9 cellular contexts compared by ENCODE assay signal in genomic region chr6:87590989-87591388, GRCh38. TPM values are rescaled to one million over a fixed set of nuclear protein-coding genes. Genes with fewer than 3 reads are reported as not detected.
DNase-seq lines count a peak whose midpoint lies in the region; ATAC-seq and TF ChIP-seq lines count a peak whose summit lies in the region.
"Had no signal": no experiment of that assay in that cellular context is flagged by ENCODE, and none has a peak within 500 bp of the region (broad histone marks: within the 10 kb centered on the region; RNA-seq: fewer than 3 reads in every experiment).

No MANE protein-coding gene starts in this region.

- no peaks in the 10 kb centered on the region for H3K9me3 Mint-ChIP-seq in activated naive CD4-positive, alpha-beta T cell treated with anti-CD3 and anti-CD28 coated beads, Interleukin-2, amount 50 U/mL, for 24 hours
- no peaks in the 10 kb centered on the region for H3K9me3 Mint-ChIP-seq in type B pancreatic cell

- H3K27ac ChIP-seq in ascending aorta (no peak overlapping the region), right lobe of liver (no peak overlapping the region)

- no peak for TF ChIP-seq POLR2A in right lobe of liver (IDR thresholded peaks at IDR 0.05)

- H3K4me3 ChIP-seq in ascending aorta (peak overlapping the region; percentile 83 to 94), right lobe of liver (peak overlapping the region; percentile 70 to 98 (median 88))

- in situ Hi-C loops in ACHN (cut with HindIII; ENCODE audit: low pct_ligation_motif_present, low pct_unique_long_range_greater_than_20kb, low sequenced_read_pairs) = no loop called here

- intact Hi-C loops in ascending aorta (cut with DNase I) (loop anchor here (2.0 to 10.0 kb wide), 2 partner anchors 118 to 436 kb away; partner anchors contain the start of genes SLC35A1 and ZNF292), right lobe of liver (cut with DNase I) (no loop called here)

- peak overlapping the region; percentile 98 for H3K4me3 Mint-ChIP-seq in activated naive CD4-positive, alpha-beta T cell treated with anti-CD3 and anti-CD28 coated beads, Interleukin-2, amount 50 U/mL, for 24 hours
- peak overlapping the region; percentile 96 for H3K4me3 Mint-ChIP-seq in type B pancreatic cell

- H3K36me3 ChIP-seq in ascending aorta (peaks cover 0 to 20% of the 10 kb centered on the region in 2 donors), right lobe of liver (peaks cover 0 to 8% (median 0%) of the 10 kb centered on the region in 4 donors)

- 61% methylated on average over 4 of the region's 4 CpGs for WGBS in right lobe of liver (ENCODE audit: insufficient coverage, low coverage, low lambda C conversion rate, missing lambda C conversion rate)

- no peaks in the 10 kb centered on the region for H3K9me3 ChIP-seq in ascending aorta
- no peaks in the 10 kb centered on the region for H3K9me3 ChIP-seq in right lobe of liver

- peaks cover 66% of the 10 kb centered on the region for H3K4me1 Mint-ChIP-seq in activated naive CD4-positive, alpha-beta T cell treated with anti-CD3 and anti-CD28 coated beads, Interleukin-2, amount 50 U/mL, for 24 hours
- peaks cover 22% of the 10 kb centered on the region for H3K4me1 Mint-ChIP-seq in type B pancreatic cell (ENCODE audit: unreplicated experiment)

- H3K27ac Mint-ChIP-seq in activated naive CD4-positive, alpha-beta T cell treated with anti-CD3 and anti-CD28 coated beads, Interleukin-2, amount 50 U/mL, for 24 hours = no peak overlapping the region
- H3K27ac Mint-ChIP-seq in type B pancreatic cell = peak overlapping the region; percentile 87

- H3K27me3 ChIP-seq in ascending aorta = no peaks in the 10 kb centered on the region
- no peaks in the 10 kb centered on the region for H3K27me3 ChIP-seq in right lobe of liver

- H3K4me1 ChIP-seq in ascending aorta (peaks cover 3 to 21% of the 10 kb centered on the region in 2 donors), right lobe of liver (peaks cover 0 to 26% (median 5%) of the 10 kb centered on the region in 4 donors)

- H3K36me3 Mint-ChIP-seq in activated naive CD4-positive, alpha-beta T cell treated with anti-CD3 and anti-CD28 coated beads, Interleukin-2, amount 50 U/mL, for 24 hours = peaks cover 12% of the 10 kb centered on the region
- peaks cover 18% of the 10 kb centered on the region for H3K36me3 Mint-ChIP-seq in type B pancreatic cell

- DNase-seq in activated naive CD4-positive, alpha-beta T cell treated with Interleukin-2 at 50 U/mL for 16 hours = no peak
- DNase-seq in ascending aorta (ENCODE audit: low spot score in 2 of 2) (no peak), right lobe of liver (no peak), type B pancreatic cell (ENCODE audit: extremely low spot score, unreplicated experiment) (no peak), ACHN (no peak), NCI-H524 (lab: John Stamatoyannopoulos, UW) (no peak)
- DNase-seq: DMS79 had no signal

- no peak for ATAC-seq in right lobe of liver
- no peak for ATAC-seq in HG03139 (IDR thresholded peaks at IDR 0.05; ENCODE audit: unreplicated experiment)

- no peaks in the 10 kb centered on the region for H3K27me3 Mint-ChIP-seq in activated naive CD4-positive, alpha-beta T cell treated with anti-CD3 and anti-CD28 coated beads, Interleukin-2, amount 50 U/mL, for 24 hours
- no peaks in the 10 kb centered on the region for H3K27me3 Mint-ChIP-seq in type B pancreatic cell

- TF ChIP-seq CTCF in ascending aorta (IDR thresholded peaks at IDR 0.05) (no peak), right lobe of liver (IDR thresholded peaks at IDR 0.05) (no peak), type B pancreatic cell (conservative IDR thresholded peaks at IDR 0.05) (no peak)

RNA-seq across cellular contexts. Expression of gene ORC3, which starts 1.1 kb away (rescaled TPM):
- total RNA-seq in ascending aorta = 12.9 TPM
- total RNA-seq in right lobe of liver = 10 to 100 TPM in 3 of 6 experiments, 1 to 10 TPM in 3; 7.7 to 12.7 (median 9.8) TPM
- 24.5 and 33.6 TPM in 2 replicates for total RNA-seq in type B pancreatic cell (ENCODE audit: low replicate concordance)

RNA-seq across cellular contexts. Expression of gene RARS2, which starts 1.2 kb away (rescaled TPM):
- total RNA-seq in ascending aorta (1.7 TPM), right lobe of liver (10 to 100 TPM; 13.5 to 19.3 (median 14.6) TPM), type B pancreatic cell (ENCODE audit: low replicate concordance) (39.8 and 41.3 TPM in 2 replicates)
